In genomic region chr17:56131431-56131830, GRCh38 we compare ENCODE assay signal across 1 cellular context.
TF ChIP-seq lines count a peak whose summit lies in the region.

No MANE protein-coding gene starts in this region.

TF ChIP-seq in IMR-90, 13 proteins besides CTCF, POLR2A, EP300 and RAD21 (continued from another document):
- TF ChIP-seq FOS (IDR thresholded peaks at IDR 0.05; ENCODE audit: low read depth, low read length) (no peak), BHLHE40 (IDR thresholded peaks at IDR 0.05; ENCODE audit: low read depth, low read length) (no peak), NFE2L2 (IDR thresholded peaks at IDR 0.05; ENCODE audit: low read depth, low read length) (no peak), RCOR1 (IDR thresholded peaks at IDR 0.05; ENCODE audit: insufficient replicate concordance, low read length) (no peak), MAFK (IDR thresholded peaks at IDR 0.05; ENCODE audit: low read depth, low read length) (no peak), MXI1 (IDR thresholded peaks at IDR 0.05; ENCODE audit: borderline replicate concordance, low read depth, low read length) (no peak)
- TF ChIP-seq, protein P1, sequence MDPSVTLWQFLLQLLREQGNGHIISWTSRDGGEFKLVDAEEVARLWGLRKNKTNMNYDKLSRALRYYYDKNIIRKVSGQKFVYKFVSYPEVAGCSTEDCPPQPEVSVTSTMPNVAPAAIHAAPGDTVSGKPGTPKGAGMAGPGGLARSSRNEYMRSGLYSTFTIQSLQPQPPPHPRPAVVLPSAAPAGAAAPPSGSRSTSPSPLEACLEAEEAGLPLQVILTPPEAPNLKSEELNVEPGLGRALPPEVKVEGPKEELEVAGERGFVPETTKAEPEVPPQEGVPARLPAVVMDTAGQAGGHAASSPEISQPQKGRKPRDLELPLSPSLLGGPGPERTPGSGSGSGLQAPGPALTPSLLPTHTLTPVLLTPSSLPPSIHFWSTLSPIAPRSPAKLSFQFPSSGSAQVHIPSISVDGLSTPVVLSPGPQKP (IDR thresholded peaks at IDR 0.05; ENCODE audit: borderline replicate concordance, low read depth, low read length): no peak
- TF ChIP-seq, protein P2, sequence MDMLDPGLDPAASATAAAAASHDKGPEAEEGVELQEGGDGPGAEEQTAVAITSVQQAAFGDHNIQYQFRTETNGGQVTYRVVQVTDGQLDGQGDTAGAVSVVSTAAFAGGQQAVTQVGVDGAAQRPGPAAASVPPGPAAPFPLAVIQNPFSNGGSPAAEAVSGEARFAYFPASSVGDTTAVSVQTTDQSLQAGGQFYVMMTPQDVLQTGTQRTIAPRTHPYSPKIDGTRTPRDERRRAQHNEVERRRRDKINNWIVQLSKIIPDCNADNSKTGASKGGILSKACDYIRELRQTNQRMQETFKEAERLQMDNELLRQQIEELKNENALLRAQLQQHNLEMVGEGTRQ (IDR thresholded peaks at IDR 0.05; ENCODE audit: low read depth, low read length): no peak
